ENCODE assay signal across 10 cellular contexts in the genomic region with DNA sequence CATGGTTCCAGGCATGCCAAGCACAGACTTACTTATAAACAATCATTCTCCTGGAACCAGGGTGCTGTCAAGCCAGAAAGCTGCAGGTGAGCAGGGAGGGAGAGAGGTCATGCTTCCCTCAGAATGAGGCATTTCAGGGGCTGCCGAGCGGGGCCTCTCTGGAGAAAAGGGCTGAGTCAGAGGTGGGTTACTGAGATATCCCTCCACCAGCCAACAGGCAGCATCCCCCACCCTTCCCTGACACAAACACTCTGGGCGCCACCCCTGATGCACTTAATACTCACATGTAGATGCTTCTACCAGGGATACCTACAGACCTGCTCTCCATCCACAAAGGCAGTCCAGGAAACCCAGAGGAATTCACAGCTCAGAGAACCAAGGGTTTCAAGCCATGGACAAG. TPM values are rescaled to one million over a fixed set of nuclear protein-coding genes. Genes with fewer than 3 reads are reported as not detected.
DNase-seq lines count a peak whose midpoint lies in the region; ATAC-seq, FAIRE-seq and TF ChIP-seq lines count a peak whose summit lies in the region.
"Had no signal": no experiment of that assay in that cellular context is flagged by ENCODE, and none has a peak within 500 bp of the region (broad histone marks: within the 10 kb centered on the region; RNA-seq: fewer than 3 reads in every experiment).

No MANE protein-coding gene starts in this region.

- no peaks in the 10 kb centered on the region for H3K9me3 ChIP-seq in heart right ventricle
- H3K9me3 ChIP-seq in GM12878 (replicated peaks; ENCODE audit: control insufficient read depth, insufficient read depth, low read length), result no peaks in the 10 kb centered on the region
- H3K9me3 ChIP-seq in aorta (ENCODE audit: control insufficient read depth, low read length), result no peaks in the 10 kb centered on the region

- TF ChIP-seq RAD21 in GM12878 (IDR thresholded peaks at IDR 0.05; ENCODE audit: insufficient read depth, low read depth, low read length), result no peak

- H4K8ac ChIP-seq in mesendoderm (ENCODE audit: low read depth, low read length), result no peak overlapping the region

- no peak overlapping the region for H2BK120ac ChIP-seq in mesendoderm (ENCODE audit: low read depth, low read length)

- BruUV-seq in GM12878 (replicated peaks; lab: Mats Ljungman, UMichigan), result no TSS peak

- no peak overlapping the region for H2AFZ ChIP-seq in GM12878 (ENCODE audit: control insufficient read depth, low read depth, low read length)

- H3K27me3 ChIP-seq in heart right ventricle (no peaks in the 10 kb centered on the region), GM12878 (replicated peaks in 1 of 2; ENCODE audit: control insufficient read depth in 2 of 2, insufficient read depth in 2 of 2, low read length in 1 of 2) (no peaks in the 10 kb centered on the region), mesendoderm (ENCODE audit: insufficient read depth, low read length, poor library complexity) (no peaks in the 10 kb centered on the region), aorta (ENCODE audit: control insufficient read depth in 1 of 2, insufficient read depth in 2 of 2, low read length in 1 of 2) (no peaks in the 10 kb centered on the region)

- 85 to 92% methylated on average over 3 of the region's 3 CpGs for WGBS in heart right ventricle, 2 donors
- 77% methylated on average over 3 of the region's 3 CpGs for WGBS in GM12878 (ENCODE audit: insufficient coverage, insufficient replicate concordance, low lambda C conversion rate, missing lambda C conversion rate)
- WGBS in mesendoderm (ENCODE audit: extremely low coverage, insufficient coverage, low lambda C conversion rate), result no CpG with 5 or more reads among the region's 3 CpGs
- WGBS in aorta, 2 donors, result 85 to 90% methylated on average over 3 of the region's 3 CpGs

- H4K5ac ChIP-seq in mesendoderm (ENCODE audit: low read length), result no peak overlapping the region

- CTCF ChIA-PET in GM12878 (lab: Yijun Ruan, JAX), result interaction anchor here (1.1 to 1.4 kb wide), 2 partner anchors 12 to 48 kb away, joined by 3 read pairs; no protein-coding TSS in a partner anchor

- peaks cover 29% of the 10 kb centered on the region for H3K79me1 ChIP-seq in mesendoderm (ENCODE audit: low read length)

- no peaks in the 10 kb centered on the region for H4K20me1 ChIP-seq in GM12878 (ENCODE audit: control insufficient read depth, insufficient read depth)

- peak overlapping the region; percentile 5 to 98 (median 94) for H3K27ac ChIP-seq in heart right ventricle
- H3K27ac ChIP-seq in GM12878 (ENCODE audit: control insufficient read depth, insufficient read depth), result peak overlapping the region; percentile 97
- H3K27ac ChIP-seq in mesendoderm (ENCODE audit: low read depth, low read length), result peak overlapping the region; percentile 75
- H3K27ac ChIP-seq in aorta (ENCODE audit: low read depth in 1 of 2, low read length in 2 of 2), result peak overlapping the region; percentile 18 to 87

- no peak overlapping the region for H3K4me2 ChIP-seq in GM12878 (ENCODE audit: control insufficient read depth, insufficient read depth)
- no peak overlapping the region for H3K4me2 ChIP-seq in mesendoderm (ENCODE audit: low read length)

- H3K23ac ChIP-seq in mesendoderm (ENCODE audit: low read length), result no peak overlapping the region

- H3K79me2 ChIP-seq in GM12878 (ENCODE audit: control insufficient read depth, insufficient read depth, low read length), result peaks cover 45% of the 10 kb centered on the region
- H3K79me2 ChIP-seq in mesendoderm (ENCODE audit: control insufficient read depth, insufficient read depth, low read length), result peaks cover 38% of the 10 kb centered on the region

- intact Hi-C loops in heart right ventricle (cut with DNase I), result no loop called here
- intact Hi-C loops in left cardiac atrium (cut with DNase I), result no loop called here
- intact Hi-C loops in GM12878 (cut with micrococcal nuclease; ENCODE audit: unreplicated experiment), result no loop called here
- intact Hi-C loops in aorta (cut with DNase I), result no loop called here

- TF ChIP-seq POLR2A in GM12878 (IDR thresholded peaks at IDR 0.05; ENCODE audit: low read depth, low read length), result no peak

- DNase-seq in heart right ventricle (no peak), left cardiac atrium (no peak), GM12878 (ENCODE audit: low read depth, low spot score) (no peak), mesendoderm (peak; percentile 54), aorta (no peak), HT-29 (ENCODE audit: low spot score) (no peak)
- DNase-seq: stimulated activated CD4-positive, alpha-beta T cell treated with anti-CD3 and anti-CD28 coated beads, Interleukin-2, amount 100 ng/mL, for 24 hours had no signal

- H2BK5ac ChIP-seq in mesendoderm (ENCODE audit: low read length), result no peak overlapping the region

- no peak overlapping the region for H3K9ac ChIP-seq in GM12878 (ENCODE audit: control insufficient read depth, insufficient read depth, low read length)
- H3K9ac ChIP-seq in mesendoderm (ENCODE audit: low read length), result peak overlapping the region; percentile 50

- POLR2A ChIA-PET in GM12878 (lab: Charles Lee), result interaction anchor here (0.5 to 1.0 kb wide), 9 partner anchors 18 to 861 kb away, joined by 3 to 7 read pairs (median 4); a partner anchor contains a TSS

- H2BK15ac ChIP-seq in mesendoderm (replicated peaks; ENCODE audit: low read depth), result no peak overlapping the region

- peak overlapping the region; percentile 28 for H3K18ac ChIP-seq in mesendoderm (ENCODE audit: low read length)

- in situ Hi-C loops in GM12878 (cut with MboI), result no loop called here

- RAD21 ChIA-PET in GM12878 (lab: Charles Lee; ENCODE audit: unreplicated experiment), result interaction anchor here (0.6 to 1.4 kb wide), 3 partner anchors 25 to 119 kb away, joined by 3 to 10 read pairs (median 4); a partner anchor contains a TSS

- peak overlapping the region; percentile 23 for H2AK5ac ChIP-seq in mesendoderm (ENCODE audit: low read length)

- H3K4ac ChIP-seq in mesendoderm (ENCODE audit: low read depth, low read length), result no peak overlapping the region

- no peak for ATAC-seq in heart right ventricle
- no peak for ATAC-seq in left cardiac atrium
- ATAC-seq in GM12878, result no peak
- no peak for ATAC-seq in aorta (ENCODE audit: low FRiP score)
- no peak for ATAC-seq in HG02840 (IDR thresholded peaks at IDR 0.05; ENCODE audit: low FRiP score, unreplicated experiment)
- ATAC-seq in GM21723 (IDR thresholded peaks at IDR 0.05; ENCODE audit: unreplicated experiment), result no peak

- no peak for FAIRE-seq in GM12878 (lab: Jason Lieb, UNC)
- FAIRE-seq: D721Med had no signal

- no peak overlapping the region for H3K4me3 ChIP-seq in heart right ventricle
- no peak overlapping the region for H3K4me3 ChIP-seq in GM12878
- H3K4me3 ChIP-seq in mesendoderm (ENCODE audit: low read length), result no peak overlapping the region
- no peak overlapping the region for H3K4me3 ChIP-seq in aorta (ENCODE audit: low read length in 2 of 2)

- TF ChIP-seq CTCF in heart right ventricle (IDR thresholded peaks at IDR 0.05) (no peak), GM12878 (IDR thresholded peaks at IDR 0.05 in 2 of 3, conservative IDR thresholded peaks at IDR 0.05 in 1 of 3; ENCODE audit: control insufficient read depth in 2 of 3, extremely low read depth in 1 of 3, insufficient read depth in 1 of 3, low read depth in 3 of 3, low read length in 3 of 3) (no peak)

- no peak for TF ChIP-seq EP300 in GM12878 (IDR thresholded peaks at IDR 0.05; ENCODE audit: borderline replicate concordance in 1 of 2, control insufficient read depth in 1 of 2, low read depth in 2 of 2, low read length in 2 of 2)

- SMC1A ChIA-PET in GM12878 (lab: Charles Lee; ENCODE audit: uncharacterized antibody, unreplicated experiment), result interaction anchor here (0.8 kb wide), 2 partner anchors 13 to 223 kb away, joined by 3 read pairs; a partner anchor contains a TSS

- H3K36me3 ChIP-seq in heart right ventricle (peaks cover 0 to 27% (median 0%) of the 10 kb centered on the region in 9 donors), GM12878 (ENCODE audit: control insufficient read depth in 2 of 2, insufficient read depth in 2 of 2, low read length in 1 of 2) (0 out of 4 replicates have a peak, but pooled peaks cover 0 to 3% of the 10 kb centered on the region in 2 experiments), mesendoderm (ENCODE audit: control insufficient read depth, insufficient read depth, low read length) (no peaks in the 10 kb centered on the region), aorta (ENCODE audit: control insufficient read depth in 1 of 2, insufficient read depth in 2 of 2, low read length in 1 of 2) (no peaks in the 10 kb centered on the region)

- H3K4me1 ChIP-seq in heart right ventricle (peaks cover 42 to 90% (median 72%) of the 10 kb centered on the region in 9 donors), GM12878 (ENCODE audit: control insufficient read depth, insufficient read depth, low read length) (peaks cover 51% of the 10 kb centered on the region), mesendoderm (ENCODE audit: control insufficient read depth, low read depth, low read length) (peaks cover 17% of the 10 kb centered on the region), aorta (ENCODE audit: control insufficient read depth in 1 of 2, insufficient read depth in 2 of 2, low read length in 2 of 2) (peaks cover 0 to 2% of the 10 kb centered on the region in 2 donors)

- H3K56ac ChIP-seq in mesendoderm (ENCODE audit: low read length), result peak overlapping the region; percentile 29

RNA-seq across cellular contexts. Expression of a gene that starts 13.1 kb away (rescaled TPM):
- total RNA-seq in heart right ventricle, result 10 to 100 TPM; 45.2 to 81.6 (median 60.8) TPM
- 10 to 100 TPM; 15.5 to 29.3 TPM for polyA plus RNA-seq in heart right ventricle
- total RNA-seq in left cardiac atrium, result 10 to 100 TPM; 69.2 to 77.8 TPM
- 12.2 and 12.4 TPM in 2 replicates for total RNA-seq in GM12878 (2013; cell fraction: nucleolus; rRNA removed)
- total RNA-seq in GM12878 (2014; rRNA removed), result 26.5 and 30.1 TPM in 2 replicates
- total RNA-seq in GM12878 (2014; rRNA removed; fragmentation: Illumina TruSeq; extraction: Trizol), result 13.6 and 14.3 TPM in 2 replicates
- 51.0 and 57.0 TPM in 2 replicates for total RNA-seq in GM12878 (2021)
- polyA plus RNA-seq in GM12878 (2011; ENCODE audit: low read depth), result 11.9 TPM
- polyA plus RNA-seq in GM12878 (2011; rRNA removed), result 17.2 and 29.0 TPM in 2 replicates
- polyA plus RNA-seq in GM12878 (2011; cell fraction: cytosol; rRNA removed), result 22.6 and 24.0 TPM in 2 replicates
- polyA plus RNA-seq in GM12878 (2011; cell fraction: nucleus; rRNA removed), result 20.1 and 24.6 TPM in 2 replicates
- 27.7 and 29.5 TPM in 2 replicates for polyA plus RNA-seq in GM12878 (2012)
- 11.6 and 28.4 TPM in 2 replicates for polyA plus RNA-seq in GM12878 (2014; fragmentation: Illumina TruSeq; extraction: Trizol)
- polyA plus RNA-seq in GM12878 (2014; fragmentation: Nextera tagmentation; extraction: Ambion mirVana), result 1 to 10 TPM in 1 of 2 experiments, under 1 TPM in 1; 0.27 to 2.1 TPM
- polyA plus RNA-seq in GM12878 (2014; rRNA removed), result 37.0 and 40.6 TPM in 2 replicates
- 10 to 100 TPM; 39.8 to 41.7 TPM for polyA plus RNA-seq in GM12878 (2016; fragmentation: Nextera tagmentation; extraction: Ambion mirVana)
- polyA minus RNA-seq in GM12878 (2011; rRNA and poly(A)+ RNA removed), result 22.2 and 22.4 TPM in 2 replicates
- 7.1 and 7.5 TPM in 2 replicates for polyA minus RNA-seq in GM12878 (2011; cell fraction: cytosol; rRNA and poly(A)+ RNA removed)
- polyA minus RNA-seq in GM12878 (2011; cell fraction: nucleus; rRNA and poly(A)+ RNA removed), result 3.3 and 5.7 TPM in 2 replicates
- 27.9 TPM for polyA plus RNA-seq in mesendoderm (2013, experiment 1 of 2)
- 28.0 TPM for polyA plus RNA-seq in mesendoderm (2013, experiment 2 of 2)
- total RNA-seq in aorta, result 10 to 100 TPM; 63.9 to 95.7 TPM
- 10 to 100 TPM; 33.2 to 35.4 TPM for polyA plus RNA-seq in aorta
- 21.0 and 26.2 TPM in 2 replicates for total RNA-seq in HT-29 (2014; rRNA removed; shearing (Covaris generic))

RNA-seq across cellular contexts. Expression of a gene that starts 25.1 kb away (rescaled TPM):
- total RNA-seq in heart right ventricle (10 to 100 TPM; 35.2 to 69.6 (median 44.7) TPM), left cardiac atrium (10 to 100 TPM; 59.2 to 63.9 TPM), GM12878 (2014; rRNA removed) (43.3 and 48.3 TPM in 2 replicates), GM12878 (2014; rRNA removed; fragmentation: Illumina TruSeq; extraction: Trizol) (11.9 and 13.1 TPM in 2 replicates), GM12878 (2021) (53.6 and 56.6 TPM in 2 replicates), aorta (10 to 100 TPM; 30.1 TPM)
- polyA plus RNA-seq in heart right ventricle (10 to 100 TPM; 78.4 to 82.6 TPM), GM12878 (2011; rRNA removed) (35.3 and 58.4 TPM in 2 replicates), GM12878 (2014; fragmentation: Illumina TruSeq; extraction: Trizol) (34.1 and 68.0 TPM in 2 replicates), GM12878 (2014; fragmentation: Nextera tagmentation; extraction: Ambion mirVana) (10 to 100 TPM; 26.6 to 36.0 TPM), GM12878 (2014; rRNA removed) (99.8 and 103 TPM in 2 replicates), GM12878 (2016; fragmentation: Nextera tagmentation; extraction: Ambion mirVana) (10 to 100 TPM; 85.9 to 97.3 TPM), aorta (10 to 100 TPM; 39.6 to 57.7 TPM)
- total RNA-seq in GM12878 (2013; cell fraction: nucleolus; rRNA removed), result 4.2 and 6.5 TPM in 2 replicates
- polyA plus RNA-seq in GM12878 (2011; ENCODE audit: low read depth), result 39.7 TPM
- polyA plus RNA-seq in GM12878 (2011; cell fraction: cytosol; rRNA removed), result 70.9 and 107 TPM in 2 replicates
- polyA plus RNA-seq in GM12878 (2011; cell fraction: nucleus; rRNA removed), result 31.8 and 32.9 TPM in 2 replicates
- 42.3 and 45.0 TPM in 2 replicates for polyA plus RNA-seq in GM12878 (2012)
- polyA minus RNA-seq in GM12878 (2011; rRNA and poly(A)+ RNA removed), result 38.8 and 41.3 TPM in 2 replicates
- 10.7 and 23.7 TPM in 2 replicates for polyA minus RNA-seq in GM12878 (2011; cell fraction: cytosol; rRNA and poly(A)+ RNA removed)
- 11.6 and 17.0 TPM in 2 replicates for polyA minus RNA-seq in GM12878 (2011; cell fraction: nucleus; rRNA and poly(A)+ RNA removed)
- polyA plus RNA-seq in mesendoderm (2013, experiment 1 of 2), result 64.1 TPM
- polyA plus RNA-seq in mesendoderm (2013, experiment 2 of 2), result 62.9 TPM
- total RNA-seq in HT-29 (2014; rRNA removed; shearing (Covaris generic)), result 13.4 and 13.8 TPM in 2 replicates

RNA-seq across cellular contexts. Expression of a gene that starts 49.2 kb away (rescaled TPM):
- 10 to 100 TPM in 3 of 10 donors, 1 to 10 TPM in 7; 4.6 to 16.0 (median 6.8) TPM for total RNA-seq in heart right ventricle
- 10 to 100 TPM; 25.2 to 38.9 TPM for polyA plus RNA-seq in heart right ventricle
- total RNA-seq in left cardiac atrium, result 10 to 100 TPM; 15.6 to 16.7 TPM
- total RNA-seq in GM12878 (2013; cell fraction: nucleolus; rRNA removed), result 1.2 TPM in 1 of 2 replicates, not detected in the other
- total RNA-seq in GM12878 (2014; rRNA removed), result 6.4 and 6.9 TPM in 2 replicates
- total RNA-seq in GM12878 (2014; rRNA removed; fragmentation: Illumina TruSeq; extraction: Trizol), result 0.32 and 0.45 TPM in 2 replicates
- total RNA-seq in GM12878 (2021), result 5.3 and 6.1 TPM in 2 replicates
- 2.1 TPM for polyA plus RNA-seq in GM12878 (2011; ENCODE audit: low read depth)
- polyA plus RNA-seq in GM12878 (2011; rRNA removed), result 0.58 TPM in 1 of 2 replicates, not detected in the other
- 1.5 and 2.1 TPM in 2 replicates for polyA plus RNA-seq in GM12878 (2011; cell fraction: cytosol; rRNA removed)
- 1.0 TPM in 2 replicates for polyA plus RNA-seq in GM12878 (2011; cell fraction: nucleus; rRNA removed)
- polyA plus RNA-seq in GM12878 (2012), result 9.5 and 12.8 TPM in 2 replicates
- polyA plus RNA-seq in GM12878 (2014; fragmentation: Illumina TruSeq; extraction: Trizol), result not detected in 2 replicates
- under 1 TPM in 1 of 2 experiments, not detected in 1; 0.15 TPM for polyA plus RNA-seq in GM12878 (2014; fragmentation: Nextera tagmentation; extraction: Ambion mirVana)
- polyA plus RNA-seq in GM12878 (2014; rRNA removed), result 3.4 and 6.7 TPM in 2 replicates
- polyA plus RNA-seq in GM12878 (2016; fragmentation: Nextera tagmentation; extraction: Ambion mirVana), result 1 to 10 TPM; 2.7 to 3.2 TPM
- polyA minus RNA-seq in GM12878 (2011; rRNA and poly(A)+ RNA removed), result 0.21 TPM in 1 of 2 replicates, not detected in the other
- polyA minus RNA-seq in GM12878 (2011; cell fraction: cytosol; rRNA and poly(A)+ RNA removed), result not detected in 2 replicates
- polyA minus RNA-seq in GM12878 (2011; cell fraction: nucleus; rRNA and poly(A)+ RNA removed), result not detected in 2 replicates
- 8.1 TPM for polyA plus RNA-seq in mesendoderm (2013, experiment 1 of 2)
- polyA plus RNA-seq in mesendoderm (2013, experiment 2 of 2), result 7.6 TPM
- total RNA-seq in aorta, result 10 to 100 TPM; 44.7 to 58.3 TPM
- polyA plus RNA-seq in aorta, result 100 to 1,000 TPM in 1 of 2 donors, 10 to 100 TPM in 1; 38.2 to 165 TPM
- 25.0 and 32.9 TPM in 2 replicates for total RNA-seq in HT-29 (2014; rRNA removed; shearing (Covaris generic))
